Comparison of ENCODE assay signal across 29 cellular contexts in genomic region chr11:70207531-70208131, GRCh38. TPM values are rescaled to one million over a fixed set of nuclear protein-coding genes. Genes with fewer than 3 reads are reported as not detected.
DNase-seq lines count a peak whose midpoint lies in the region; ATAC-seq and TF ChIP-seq lines count a peak whose summit lies in the region.
"Had no signal": no experiment of that assay in that cellular context is flagged by ENCODE, and none has a peak within 500 bp of the region (broad histone marks: within the 10 kb centered on the region; RNA-seq: fewer than 3 reads in every experiment).

No MANE protein-coding gene starts in this region.

- no peak overlapping the region for H3K4me3 Mint-ChIP-seq in CD8-positive, alpha-beta T cell
- H3K4me3 Mint-ChIP-seq in central memory CD8-positive, alpha-beta T cell = no peak overlapping the region
- peak overlapping the region; percentile 49 for H3K4me3 Mint-ChIP-seq in neural crest cell
- H3K4me3 Mint-ChIP-seq: activated naive CD8-positive, alpha-beta T cell treated with anti-CD3 and anti-CD28 coated beads for 36 hours; T-helper 2 cell treated with Interferon-gamma antibody and Interleukin-4, amounts not matched to agents 5 μg/mL and 100 μg/mL, for 36 hours had no signal

- intact Hi-C loops in CD8-positive, alpha-beta T cell (cut with DNase I, micrococcal nuclease) = loop anchor here in 1 of 2 experiments (10.0 kb wide), 1 partner anchor 1153 kb away; no protein-coding TSS in a partner anchor
- intact Hi-C loops in PC-3 (cut with micrococcal nuclease) = no loop called here

- TF ChIP-seq CTCF in CD8-positive, alpha-beta T cell (IDR thresholded peaks at IDR 0.05) = no peak
- TF ChIP-seq CTCF in neural crest cell (conservative IDR thresholded peaks at IDR 0.05) = no peak
- TF ChIP-seq CTCF in PC-3 (conservative IDR thresholded peaks at IDR 0.05; ENCODE audit: low read depth, low read length) = no peak

- BruUV-seq in PC-3 (replicated peaks; lab: Mats Ljungman, UMichigan) = no TSS peak

- H3K27me3 ChIP-seq in BLaER1 (no peaks in the 10 kb centered on the region), PC-3 (ENCODE audit: low read length) (no peaks in the 10 kb centered on the region)
- H3K27me3 ChIP-seq in CD8-positive, alpha-beta T cell (ENCODE audit: insufficient read depth, low read length) = no peaks in the 10 kb centered on the region
- H3K27me3 ChIP-seq: BLaER1 treated with 17β-estradiol and CSF1 and Interleukin-3, amounts not matched to agents 10 nM and 100 nM; left lung; ovary had no signal

- no peak for DNase-seq in CD8-positive, alpha-beta T cell
- DNase-seq in central memory CD8-positive, alpha-beta T cell (ENCODE audit: low spot score in 2 of 2) = no peak
- no peak for DNase-seq in neural crest cell (ENCODE audit: low read depth, low spot score)
- DNase-seq in PC-3 = no peak
- no peak for DNase-seq in stimulated activated naive CD4-positive, alpha-beta T cell treated with Interleukin-2 at 50 U/mL for 16 hours (lab: John Stamatoyannopoulos, UW)
- DNase-seq: activated CD4-positive, alpha-beta T cell treated with anti-CD3 and anti-CD28 coated beads for 4 hours; activated gamma-delta T cell; activated naive CD8-positive, alpha-beta T cell treated with anti-CD3 and anti-CD28 coated beads for 36 hours; anterior cingulate cortex; Calu3; DMS79 treated with DMSO at 0.1 percent for 48 hours; effector memory CD4-positive, alpha-beta T cell; erythroblast; GDM1; Karpas-422; left lung; NCI-H1417 treated with DMSO at 0.1 percent for 48 hours; NCI-H2029 treated with DMSO at 0.1 percent for 48 hours; NCI-H526; ovary; PC-9; SIG-M5; stimulated activated naive CD4-positive, alpha-beta T cell had no signal

- H3K9me3 Mint-ChIP-seq in CD8-positive, alpha-beta T cell = no peaks in the 10 kb centered on the region
- H3K9me3 Mint-ChIP-seq in central memory CD8-positive, alpha-beta T cell = no peaks in the 10 kb centered on the region
- no peaks in the 10 kb centered on the region for H3K9me3 Mint-ChIP-seq in neural crest cell
- H3K9me3 Mint-ChIP-seq: activated naive CD8-positive, alpha-beta T cell treated with anti-CD3 and anti-CD28 coated beads for 36 hours; T-helper 2 cell treated with Interferon-gamma antibody and Interleukin-4, amounts not matched to agents 5 μg/mL and 100 μg/mL, for 36 hours had no signal

- H3K4me2 ChIP-seq in BLaER1 (no peak overlapping the region), PC-3 (ENCODE audit: low read length) (no peak overlapping the region)
- H3K4me2 ChIP-seq: PC-9 had no signal

- H4K20me1 ChIP-seq in BLaER1 = peaks cover 75% of the 10 kb centered on the region
- H4K20me1 ChIP-seq in PC-3 (ENCODE audit: low read length) = peaks cover 48% of the 10 kb centered on the region

- POLR2A ChIA-PET in CD8-positive, alpha-beta T cell (lab: Charles Lee) = interaction anchor here (0.8 kb wide), 1 partner anchor 58 kb away, joined by 4 read pairs; no protein-coding TSS in a partner anchor
- POLR2A ChIA-PET in PC-3 (lab: Charles Lee; ENCODE audit: unreplicated experiment) = no interaction called here

- H2AFZ ChIP-seq in PC-3 (ENCODE audit: low read length) = no peak overlapping the region
- H2AFZ ChIP-seq: PC-9 had no signal

- peak overlapping the region; percentile 98 for H3K27ac Mint-ChIP-seq in CD8-positive, alpha-beta T cell
- peak overlapping the region; percentile 22 for H3K27ac Mint-ChIP-seq in central memory CD8-positive, alpha-beta T cell (ENCODE audit: low read depth)
- no peak overlapping the region for H3K27ac Mint-ChIP-seq in neural crest cell (ENCODE audit: unreplicated experiment)
- H3K27ac Mint-ChIP-seq: activated naive CD8-positive, alpha-beta T cell treated with anti-CD3 and anti-CD28 coated beads for 36 hours had no signal

- H3K36me3 ChIP-seq in BLaER1 = peaks cover 54% of the 10 kb centered on the region
- H3K36me3 ChIP-seq in CD8-positive, alpha-beta T cell (ENCODE audit: insufficient read depth, low read length) = peaks cover 10% of the 10 kb centered on the region
- H3K36me3 ChIP-seq in PC-3 (ENCODE audit: low read depth, low read length) = peaks cover 36% of the 10 kb centered on the region
- H3K36me3 ChIP-seq: ovary had no signal

- H3K9ac ChIP-seq in BLaER1 (peak overlapping the region; percentile 31; the same call in 1 of the 2 replicates), PC-3 (ENCODE audit: low read length) (no peak overlapping the region)

- no peak overlapping the region for H3K4me3 ChIP-seq in BLaER1
- no peak overlapping the region for H3K4me3 ChIP-seq in CD8-positive, alpha-beta T cell (ENCODE audit: low read depth, low read length)
- no peak overlapping the region for H3K4me3 ChIP-seq in PC-3 (ENCODE audit: low read length)
- H3K4me3 ChIP-seq: BLaER1 treated with 17β-estradiol and CSF1 and Interleukin-3, amounts not matched to agents 10 nM and 100 nM; coronary artery; left lung; ovary; PC-9 had no signal

- peaks cover 6% of the 10 kb centered on the region for H3F3A ChIP-seq in PC-3 (ENCODE audit: low read length, unreplicated experiment)

- H3K4me1 ChIP-seq in BLaER1 (peaks cover 33% of the 10 kb centered on the region), PC-3 (ENCODE audit: insufficient read depth, low read length) (peaks cover 40% of the 10 kb centered on the region)
- H3K4me1 ChIP-seq in CD8-positive, alpha-beta T cell (ENCODE audit: insufficient read depth, low read length) = peaks cover 26% of the 10 kb centered on the region

- H3K9me3 ChIP-seq in BLaER1 (no peaks in the 10 kb centered on the region), PC-3 (ENCODE audit: low read length) (no peaks in the 10 kb centered on the region)
- no peaks in the 10 kb centered on the region for H3K9me3 ChIP-seq in CD8-positive, alpha-beta T cell (ENCODE audit: low read length)
- H3K9me3 ChIP-seq: BLaER1 treated with 17β-estradiol and CSF1 and Interleukin-3, amounts not matched to agents 10 nM and 100 nM; left lung; ovary had no signal

- CTCF ChIA-PET in CD8-positive, alpha-beta T cell (lab: Charles Lee) = interaction anchor here (0.9 to 1.8 kb wide), 2 partner anchors 10 to 11 kb away, joined by 3 to 11 read pairs; no protein-coding TSS in a partner anchor
- CTCF ChIA-PET in PC-3 (lab: Charles Lee) = no interaction called here

- H3K27ac ChIP-seq in BLaER1 = no peak overlapping the region
- H3K27ac ChIP-seq in CD8-positive, alpha-beta T cell (ENCODE audit: low read depth, low read length) = no peak overlapping the region
- H3K27ac ChIP-seq in PC-3 (ENCODE audit: low read length) = no peak overlapping the region
- H3K27ac ChIP-seq: BLaER1 treated with 17β-estradiol and CSF1 and Interleukin-3, amounts not matched to agents 10 nM and 100 nM; coronary artery; left lung; ovary; PC-9 had no signal

- H3K36me3 Mint-ChIP-seq in CD8-positive, alpha-beta T cell = peaks cover 64% of the 10 kb centered on the region
- peaks cover 39% of the 10 kb centered on the region for H3K36me3 Mint-ChIP-seq in central memory CD8-positive, alpha-beta T cell (ENCODE audit: insufficient read depth)
- peaks cover 10% of the 10 kb centered on the region for H3K36me3 Mint-ChIP-seq in neural crest cell (ENCODE audit: low read depth)

- peaks cover 62% of the 10 kb centered on the region for H3K4me1 Mint-ChIP-seq in CD8-positive, alpha-beta T cell (ENCODE audit: low read depth)
- H3K4me1 Mint-ChIP-seq in central memory CD8-positive, alpha-beta T cell = peaks cover 50% of the 10 kb centered on the region
- H3K4me1 Mint-ChIP-seq in neural crest cell = peaks cover 32% of the 10 kb centered on the region

- H3K9me2 ChIP-seq in PC-3 (replicated peaks; ENCODE audit: low read length) = no peaks in the 10 kb centered on the region

- no peak for ATAC-seq in CD8-positive, alpha-beta T cell
- ATAC-seq in central memory CD8-positive, alpha-beta T cell (replicated peaks; ENCODE audit: extremely low read depth, poor library complexity, severe bottlenecking) = no peak
- ATAC-seq in GM18498 (IDR thresholded peaks at IDR 0.05; ENCODE audit: unreplicated experiment) = no peak
- ATAC-seq in PC-3 = no peak
- ATAC-seq in HG02798 (IDR thresholded peaks at IDR 0.05; ENCODE audit: poor library complexity, unreplicated experiment) = no peak
- ATAC-seq: left lung had no signal

- no peaks in the 10 kb centered on the region for H3K27me3 Mint-ChIP-seq in CD8-positive, alpha-beta T cell (ENCODE audit: low read depth)
- no peaks in the 10 kb centered on the region for H3K27me3 Mint-ChIP-seq in central memory CD8-positive, alpha-beta T cell
- no peaks in the 10 kb centered on the region for H3K27me3 Mint-ChIP-seq in neural crest cell (ENCODE audit: low read depth)
- H3K27me3 Mint-ChIP-seq: activated naive CD8-positive, alpha-beta T cell treated with anti-CD3 and anti-CD28 coated beads for 36 hours had no signal

- H3K79me2 ChIP-seq in PC-3 (ENCODE audit: low read length) = peaks cover 48% of the 10 kb centered on the region

RNA-seq across cellular contexts. Expression of gene FADD, which starts 4.5 kb away (rescaled TPM):
- 10 to 100 TPM; 10.5 to 11.0 TPM for total RNA-seq in CD8-positive, alpha-beta T cell
- total RNA-seq in neural crest cell = 29.2 and 30.4 TPM in 2 replicates
- 79.5 and 93.9 TPM in 2 replicates for total RNA-seq in PC-3 (2014; rRNA removed)
